ENCODE assay signal across 12 cellular contexts in genomic region chr21:45320261-45320990, GRCh38. TPM values are rescaled to one million over a fixed set of nuclear protein-coding genes. Genes with fewer than 3 reads are reported as not detected.
DNase-seq lines count a peak whose midpoint lies in the region; ATAC-seq, FAIRE-seq and TF ChIP-seq lines count a peak whose summit lies in the region.
"Had no signal": no experiment of that assay in that cellular context is flagged by ENCODE, and none has a peak within 500 bp of the region (broad histone marks: within the 10 kb centered on the region; RNA-seq: fewer than 3 reads in every experiment).

No MANE protein-coding gene starts in this region.

- peaks cover 5% of the 10 kb centered on the region for H3K4me1 Mint-ChIP-seq in MCF 10A (ENCODE audit: insufficient read depth, unreplicated experiment)

- peak overlapping the region; percentile 47 for H2BK120ac ChIP-seq in neuronal stem cell (ENCODE audit: low read depth, low read length)

- H2BK12ac ChIP-seq in neuronal stem cell (ENCODE audit: low read length) = peak overlapping the region; percentile 90

- intact Hi-C loops in breast epithelium (cut with DNase I; ENCODE audit: low total_unique reads) (loop anchor here (10.0 kb wide), 1 partner anchor 94 kb away; no protein-coding TSS in a partner anchor), MCF 10A (cut with micrococcal nuclease) (no loop called here), vagina (cut with DNase I) (no loop called here)

- no peak for ATAC-seq in HG03108 (IDR thresholded peaks at IDR 0.05; ENCODE audit: unreplicated experiment)

- no peak overlapping the region for H4K91ac ChIP-seq in neuronal stem cell (ENCODE audit: low read depth, low read length, poor library complexity)

- H3K23ac ChIP-seq in neuronal stem cell (ENCODE audit: low read depth, low read length, poor library complexity) = peak overlapping the region; percentile 20

- H3K18ac ChIP-seq in neuronal stem cell (ENCODE audit: low read length) = peak overlapping the region; percentile 71

- H3K4me3 ChIP-seq in breast epithelium (no peak overlapping the region), duodenal mucosa (ENCODE audit: low read depth in 1 of 2, low read length in 2 of 2) (no peak overlapping the region), neuronal stem cell (ENCODE audit: low read length in 2 of 2) (no peak overlapping the region), vagina (no peak overlapping the region)

- peak overlapping the region; percentile 37 for H3K4ac ChIP-seq in neuronal stem cell (ENCODE audit: low read length)

- peak overlapping the region; percentile 81 for H2AK5ac ChIP-seq in neuronal stem cell (ENCODE audit: low read depth, low read length)

- H3K9ac ChIP-seq in duodenal mucosa (ENCODE audit: low read depth in 1 of 2, low read length in 2 of 2) (peak overlapping the region in 1 of 2 donors; percentile 12), neuronal stem cell (ENCODE audit: low read depth, low read length, poor library complexity) (no peak overlapping the region)

- CTCF ChIA-PET in MCF 10A (lab: Yijun Ruan, JAX) = interaction anchor here (0.5 kb wide), 1 partner anchor 9 kb away, joined by 3 read pairs; no protein-coding TSS in a partner anchor

- no peak for TF ChIP-seq CTCF in breast epithelium (IDR thresholded peaks at IDR 0.05)
- no peak for TF ChIP-seq CTCF in MCF 10A (IDR thresholded peaks at IDR 0.05; ENCODE audit: unreplicated experiment)
- TF ChIP-seq CTCF in vagina (IDR thresholded peaks at IDR 0.05) = no peak
- no peak for TF ChIP-seq CTCF in D721Med (IDR thresholded peaks at IDR 0.05; ENCODE audit: insufficient read depth, missing control alignments)

- H3K27me3 Mint-ChIP-seq in MCF 10A (ENCODE audit: insufficient read depth, unreplicated experiment) = no peaks in the 10 kb centered on the region

- H4K8ac ChIP-seq in neuronal stem cell (ENCODE audit: low read depth, low read length) = no peak overlapping the region

- DNase-seq in breast epithelium (ENCODE audit: low spot score in 2 of 2) = no peak
- no peak for DNase-seq in MCF 10A (ENCODE audit: unreplicated experiment)
- no peak for DNase-seq in neuronal stem cell (ENCODE audit: low spot score)
- no peak for DNase-seq in vagina (ENCODE audit: extremely low spot score in 2 of 2)
- no peak for DNase-seq in NCI-H146 (lab: John Stamatoyannopoulos, UW)
- DNase-seq in D721Med (ENCODE audit: insufficient read length, low spot score) = no peak
- DNase-seq: activated T-cell treated with anti-CD3 and anti-CD28 coated beads, Interleukin-2, amount 50 U/mL, for 1 hour; effector CD8-positive, alpha-beta T cell; NCI-H1694 treated with DMSO at 0.1 percent for 48 hours had no signal

- no CpG with 5 or more reads among the region's 22 CpGs for WGBS in neuronal stem cell (ENCODE audit: extremely low coverage in 2 of 2, insufficient read length in 2 of 2, insufficient replicate concordance in 1 of 2), 2 donors

- BruUV-seq in MCF 10A (replicated peaks; lab: Mats Ljungman, UMichigan) = no TSS peak

- no peaks in the 10 kb centered on the region for H3K36me3 Mint-ChIP-seq in MCF 10A (ENCODE audit: insufficient read depth, unreplicated experiment)

- POLR2A ChIA-PET in MCF 10A (lab: Yijun Ruan, JAX) = interaction anchor here (0.6 kb wide), 1 partner anchor 90 kb away, joined by 4 read pairs; no protein-coding TSS in a partner anchor

- H3K9me3 ChIP-seq in breast epithelium (no peaks in the 10 kb centered on the region), duodenal mucosa (ENCODE audit: control insufficient read depth in 1 of 2, low read length in 2 of 2) (no peaks in the 10 kb centered on the region), neuronal stem cell (replicated peaks in 1 of 2; ENCODE audit: control insufficient read depth in 2 of 2, insufficient read depth in 1 of 2, low read depth in 1 of 2, low read length in 2 of 2) (no peaks in the 10 kb centered on the region), vagina (no peaks in the 10 kb centered on the region)

- no peak for TF ChIP-seq POLR2A in breast epithelium (IDR thresholded peaks at IDR 0.05)
- TF ChIP-seq POLR2A in vagina (IDR thresholded peaks at IDR 0.05) = no peak

- H2BK5ac ChIP-seq in neuronal stem cell (ENCODE audit: low read length) = peak overlapping the region; percentile 53

- no peak overlapping the region for H2AFZ ChIP-seq in neuronal stem cell (ENCODE audit: low read length)

- H3K4me3 Mint-ChIP-seq in MCF 10A (ENCODE audit: unreplicated experiment) = no peak overlapping the region

- no peaks in the 10 kb centered on the region for H3K9me3 Mint-ChIP-seq in MCF 10A (ENCODE audit: unreplicated experiment)

- H3K4me2 ChIP-seq in neuronal stem cell (ENCODE audit: insufficient read depth, low read length, poor library complexity, severe bottlenecking) = no peak overlapping the region

- H3K79me1 ChIP-seq in neuronal stem cell (ENCODE audit: low read depth, low read length) = no peaks in the 10 kb centered on the region

- FAIRE-seq in D721Med (lab: Jason Lieb, UNC) = no peak
- FAIRE-seq: islet of Langerhans had no signal

- peaks cover 0 to 5% of the 10 kb centered on the region in 2 donors for H3K27me3 ChIP-seq in breast epithelium
- peaks cover 0 to 4% of the 10 kb centered on the region in 2 donors for H3K27me3 ChIP-seq in duodenal mucosa (ENCODE audit: control insufficient read depth in 1 of 2, insufficient read depth in 2 of 2, low read length in 2 of 2)
- no peaks in the 10 kb centered on the region for H3K27me3 ChIP-seq in neuronal stem cell (ENCODE audit: control insufficient read depth in 3 of 3, insufficient read depth in 3 of 3, low read depth in 1 of 3, low read length in 3 of 3)
- no peaks in the 10 kb centered on the region for H3K27me3 ChIP-seq in vagina

- peak overlapping the region; percentile 81 for H2BK15ac ChIP-seq in neuronal stem cell (ENCODE audit: low read length)

- no peaks in the 10 kb centered on the region for H3K36me3 ChIP-seq in breast epithelium
- no peaks in the 10 kb centered on the region for H3K36me3 ChIP-seq in duodenal mucosa (ENCODE audit: control insufficient read depth in 1 of 2, insufficient read depth in 2 of 2, low read length in 2 of 2)
- no peaks in the 10 kb centered on the region for H3K36me3 ChIP-seq in neuronal stem cell (replicated peaks in 1 of 2; ENCODE audit: control insufficient read depth in 2 of 2, insufficient read depth in 2 of 2, low read length in 2 of 2)
- H3K36me3 ChIP-seq in vagina = no peaks in the 10 kb centered on the region

- H3K27ac ChIP-seq in breast epithelium (peak overlapping the region; percentile 66 to 85), duodenal mucosa (ENCODE audit: low read depth, low read length) (peak overlapping the region; percentile 75), neuronal stem cell (replicated peaks; ENCODE audit: low read length) (no peak overlapping the region), vagina (peak overlapping the region; percentile 71)

- H3K14ac ChIP-seq in neuronal stem cell (ENCODE audit: low read length) = no peak overlapping the region

- no peak overlapping the region for H3K27ac Mint-ChIP-seq in MCF 10A (ENCODE audit: low read depth, unreplicated experiment)

- H3K4me1 ChIP-seq in breast epithelium (peaks cover 0 to 4% of the 10 kb centered on the region in 2 donors), duodenal mucosa (ENCODE audit: control insufficient read depth in 1 of 2, insufficient read depth in 2 of 2, low read length in 2 of 2) (peaks cover 14 to 22% of the 10 kb centered on the region in 2 donors), neuronal stem cell (ENCODE audit: control insufficient read depth in 2 of 2, insufficient read depth in 1 of 2, low read depth in 1 of 2, low read length in 2 of 2) (peaks cover 10 to 19% of the 10 kb centered on the region in 2 donors), vagina (peaks cover 66% of the 10 kb centered on the region)

RNA-seq across cellular contexts. Expression of gene POFUT2, which starts 32.7 kb away (rescaled TPM):
- 10 to 100 TPM; 20.0 to 22.9 (median 22.1) TPM for total RNA-seq in breast epithelium
- 25.2 and 31.3 TPM in 2 replicates for total RNA-seq in MCF 10A (2022)
- 33.3 TPM for polyA plus RNA-seq in neuronal stem cell (2013, experiment 1 of 2)
- 32.4 TPM for polyA plus RNA-seq in neuronal stem cell (2013, experiment 2 of 2)
- 38.3 TPM for total RNA-seq in vagina
